In genomic region chr5:130126748-130127147, GRCh38 we compare ENCODE assay signal across 17 cellular contexts.
"Had no signal": no experiment of that assay in that cellular context is flagged by ENCODE, and none has a peak within 500 bp of the region (broad histone marks: within the 10 kb centered on the region; RNA-seq: fewer than 3 reads in every experiment).

No MANE protein-coding gene starts in this region.

- H3K27ac ChIP-seq: breast epithelium, pancreas, right lobe of liver had no signal

- DNase-seq: activated CD4-positive, alpha-beta memory T cell treated with anti-CD3 and anti-CD28 coated beads, Interleukin-2, amount 10 ng/mL, durations not matched to agents 7 days and 5 days; activated CD4-positive, alpha-beta T cell treated with anti-CD3 and anti-CD28 coated beads for 48 hours; activated CD4-positive, CD25-positive, alpha-beta regulatory T cell; activated CD8-positive, alpha-beta memory T cell treated with anti-CD3 and anti-CD28 coated beads, Interleukin-2, amount 10 ng/mL, durations not matched to agents 7 days and 5 days; activated naive CD4-positive, alpha-beta T cell; activated naive CD8-positive, alpha-beta T cell treated with anti-CD3 and anti-CD28 coated beads for 36 hours; activated T-cell treated with anti-CD3 and anti-CD28 coated beads, Interleukin-2, amount 50 U/mL, for 1 hour; amygdala; effector CD4-positive, alpha-beta T cell; naive B cell; pancreas; right lobe of liver; stimulated activated CD8-positive, alpha-beta memory T cell treated with anti-CD3 and anti-CD28 coated beads, Interleukin-4, amount 100 ng/mL, for 48 hours; stimulated activated naive CD4-positive, alpha-beta T cell treated with Interleukin-2 at 50 U/mL for 16 hours; substantia nigra; tibial artery had no signal

- H3K36me3 ChIP-seq: breast epithelium, pancreas, right lobe of liver, tibial artery had no signal

- H3K4me1 ChIP-seq: breast epithelium, pancreas, right lobe of liver had no signal

- H3K9me3 ChIP-seq: breast epithelium, pancreas, right lobe of liver, tibial artery had no signal

- H3K27me3 ChIP-seq: breast epithelium, pancreas, right lobe of liver, tibial artery had no signal

- H3K4me3 ChIP-seq: breast epithelium, pancreas, right lobe of liver, tibial artery had no signal
